In the genomic region with DNA sequence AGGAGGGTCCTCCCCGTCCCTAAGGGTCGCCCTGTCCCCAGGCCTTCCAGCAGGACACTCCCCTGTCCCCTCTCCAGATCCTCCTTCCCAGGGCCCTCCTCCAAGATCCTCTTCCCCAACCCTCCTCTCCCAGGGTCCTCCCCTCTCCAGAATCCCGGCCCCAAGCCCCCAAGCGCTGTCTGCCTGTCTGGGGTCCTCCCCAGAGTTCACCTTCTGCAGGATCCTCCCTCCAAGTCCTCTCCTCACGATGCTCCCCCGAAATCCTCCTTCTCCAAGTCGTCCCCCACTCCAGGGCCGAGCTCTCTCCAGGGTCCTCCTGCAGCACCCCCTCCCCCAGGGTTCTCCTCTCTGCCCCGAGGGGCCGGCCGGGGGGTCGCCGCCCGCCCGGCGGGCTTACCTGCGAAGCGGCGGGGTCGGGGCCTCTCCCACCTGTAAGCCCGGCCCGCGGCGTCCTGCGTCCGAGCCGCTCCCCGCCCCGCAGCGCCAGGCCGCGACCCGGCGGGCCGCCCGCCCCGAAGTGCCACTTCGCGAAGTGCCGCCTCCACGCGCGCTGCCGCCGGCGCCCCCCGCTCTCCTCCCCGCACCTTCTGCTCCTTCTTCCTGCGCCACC, we compare ENCODE assay signal across 8 cellular contexts. TPM values are rescaled to one million over a fixed set of nuclear protein-coding genes. Genes with fewer than 3 reads are reported as not detected.
DNase-seq lines count a peak whose midpoint lies in the region; ATAC-seq and TF ChIP-seq lines count a peak whose summit lies in the region.

No MANE protein-coding gene starts in this region.

- peaks cover 5% of the 10 kb centered on the region; the same call in 1 of the 2 replicates for H3K27me3 ChIP-seq in SU-DHL-6 (ENCODE audit: low read length)

- H3K9me2 ChIP-seq in SU-DHL-6 (replicated peaks; ENCODE audit: insufficient read depth, low read length): no peaks in the 10 kb centered on the region

- no peak for DNase-seq in activated naive CD4-positive, alpha-beta T cell treated with Interleukin-2 at 50 U/mL for 16 hours
- peak; percentile 77 for DNase-seq in Right ventricle myocardium inferior (ENCODE audit: missing footprints)
- peak; percentile 46 for DNase-seq in retina
- DNase-seq in cerebellum (ENCODE audit: low spot score): no peak
- no peak for DNase-seq in central memory CD4-positive, alpha-beta T cell
- DNase-seq in kidney glomerular epithelial cell (lab: John Stamatoyannopoulos, UW): no peak

- H3K36me3 Mint-ChIP-seq in activated naive CD4-positive, alpha-beta T cell treated with anti-CD3 and anti-CD28 coated beads, Interleukin-2, amount 50 U/mL, for 24 hours: peaks cover 2% of the 10 kb centered on the region

- peak overlapping the region; percentile 83 for H3K4me3 Mint-ChIP-seq in activated naive CD4-positive, alpha-beta T cell treated with anti-CD3 and anti-CD28 coated beads, Interleukin-2, amount 50 U/mL, for 24 hours

- H3K4me1 Mint-ChIP-seq in activated naive CD4-positive, alpha-beta T cell treated with anti-CD3 and anti-CD28 coated beads, Interleukin-2, amount 50 U/mL, for 24 hours: peaks cover 21% of the 10 kb centered on the region

- ATAC-seq in Right ventricle myocardium inferior: peak; percentile 1

- no peak overlapping the region for H3K9ac ChIP-seq in SU-DHL-6 (ENCODE audit: low read length)

- no peak for TF ChIP-seq CTCF in SU-DHL-6 (IDR thresholded peaks at IDR 0.05; ENCODE audit: insufficient read depth, low read length, poor library complexity, severe bottlenecking)

- no peaks in the 10 kb centered on the region for H3K36me3 ChIP-seq in SU-DHL-6 (ENCODE audit: low read length)

- no peaks in the 10 kb centered on the region for H3K27me3 Mint-ChIP-seq in activated naive CD4-positive, alpha-beta T cell treated with anti-CD3 and anti-CD28 coated beads, Interleukin-2, amount 50 U/mL, for 24 hours

- H3K9me3 Mint-ChIP-seq in activated naive CD4-positive, alpha-beta T cell treated with anti-CD3 and anti-CD28 coated beads, Interleukin-2, amount 50 U/mL, for 24 hours: no peaks in the 10 kb centered on the region

- intact Hi-C loops in Right ventricle myocardium inferior (cut with DNase I): loop anchor here (2.0 to 5.0 kb wide), 2 partner anchors 49 to 203 kb away; partner anchors contain the start of genes NDUFAF8 and TEPSIN

- H3K27ac ChIP-seq in SU-DHL-6 (ENCODE audit: low read depth, low read length): no peak overlapping the region

- H3K27ac Mint-ChIP-seq in activated naive CD4-positive, alpha-beta T cell treated with anti-CD3 and anti-CD28 coated beads, Interleukin-2, amount 50 U/mL, for 24 hours: peak overlapping the region; percentile 17

- no peaks in the 10 kb centered on the region for H3K9me3 ChIP-seq in SU-DHL-6 (ENCODE audit: insufficient read depth, low read length)

- no peaks in the 10 kb centered on the region for H4K20me1 ChIP-seq in SU-DHL-6 (ENCODE audit: low read depth, low read length)

- peak overlapping the region; percentile 54 for H3K4me2 ChIP-seq in SU-DHL-6 (ENCODE audit: low read depth, low read length, poor library complexity, severe bottlenecking)

- H2AFZ ChIP-seq in SU-DHL-6 (ENCODE audit: low read depth, low read length, severe bottlenecking): no peak overlapping the region

- no peaks in the 10 kb centered on the region for H3F3A ChIP-seq in SU-DHL-6 (ENCODE audit: insufficient read depth)

- H3K79me2 ChIP-seq in SU-DHL-6 (ENCODE audit: insufficient read depth, low read length): no peaks in the 10 kb centered on the region

- H3K4me3 ChIP-seq in SU-DHL-6 (ENCODE audit: insufficient read depth, low read length, poor library complexity, severe bottlenecking): peak overlapping the region; percentile 32

RNA-seq across cellular contexts. Expression of gene BAIAP2, which starts 0.7 kb away (rescaled TPM):
- total RNA-seq in Right ventricle myocardium inferior: 32.1 TPM
- total RNA-seq in cerebellum: 33.7 TPM

RNA-seq across cellular contexts. Expression of gene CHMP6, which starts 42.6 kb away (rescaled TPM):
- total RNA-seq in Right ventricle myocardium inferior (19.0 TPM), cerebellum (13.7 TPM)

Comparison
In these comparisons a context has a peak if more than half of its experiments do, and no peak if none do; other contexts are left out.
1. DNase-seq: peak in Right ventricle myocardium inferior (single experiment) and retina (single experiment); none in activated naive CD4-positive, alpha-beta T cell treated with Interleukin-2 at 50 U/mL for 16 hours (single experiment), cerebellum (single experiment), central memory CD4-positive, alpha-beta T cell (single experiment) and kidney glomerular epithelial cell (single experiment).